Comparison of ENCODE assay signal across 9 cellular contexts in the genomic region with DNA sequence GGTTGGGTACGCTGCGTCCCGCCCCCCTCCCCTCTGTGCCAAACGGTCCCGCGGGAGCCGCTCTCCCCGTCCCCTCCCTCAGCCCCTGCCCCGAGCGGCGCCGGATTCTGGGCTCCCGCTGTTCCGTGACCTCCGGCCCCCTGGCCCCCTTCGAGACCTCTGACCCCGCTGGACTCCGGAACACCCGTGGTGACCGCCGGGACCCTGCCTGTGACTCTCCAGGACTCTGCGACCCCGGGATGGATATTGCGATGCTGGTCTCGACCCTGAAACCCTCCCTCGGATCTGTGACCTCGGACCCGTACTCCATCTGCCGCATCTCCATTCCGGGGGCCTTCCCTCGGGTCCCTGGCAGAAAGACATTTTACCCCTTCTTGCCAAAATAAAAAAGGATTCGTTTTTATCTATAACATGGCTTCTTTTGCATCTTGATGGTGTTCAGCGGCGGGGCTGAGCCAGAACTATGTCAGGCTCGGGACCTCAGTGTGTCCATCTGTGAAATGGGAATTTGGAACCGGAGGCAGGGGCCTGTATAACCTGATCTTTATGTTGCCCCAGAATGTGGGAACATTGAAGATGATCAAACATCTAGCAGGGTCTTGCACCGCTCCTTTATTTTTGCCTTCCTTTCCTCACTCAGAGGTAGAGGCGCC. TPM values are rescaled to one million over a fixed set of nuclear protein-coding genes. Genes with fewer than 3 reads are reported as not detected.
DNase-seq lines count a peak whose midpoint lies in the region; TF ChIP-seq lines count a peak whose summit lies in the region.
"Had no signal": no experiment of that assay in that cellular context is flagged by ENCODE, and none has a peak within 500 bp of the region (broad histone marks: within the 10 kb centered on the region; RNA-seq: fewer than 3 reads in every experiment).

No MANE protein-coding gene starts in this region.

- H3K27me3 Mint-ChIP-seq in CD14-positive monocyte (ENCODE audit: low read depth in 3 of 3) (peaks cover 39 to 51% (median 50%) of the 10 kb centered on the region in 3 donors), neural crest cell (ENCODE audit: low read depth) (peaks cover 47% of the 10 kb centered on the region)

- H3K36me3 ChIP-seq in ectodermal cell (ENCODE audit: control insufficient read depth, insufficient read depth, low read length), result no peaks in the 10 kb centered on the region

- H3K4me3 ChIP-seq in NB4 (ENCODE audit: low read depth, low read length) (peak overlapping the region; percentile 34), ectodermal cell (ENCODE audit: insufficient read depth, low read depth, low read length) (peak overlapping the region; percentile 8)

- H3K9me3 Mint-ChIP-seq in CD14-positive monocyte, result peaks cover 0 to 11% (median 8%) of the 10 kb centered on the region in 7 donors
- no peaks in the 10 kb centered on the region for H3K9me3 Mint-ChIP-seq in neural crest cell

- no peak overlapping the region for H3K27ac ChIP-seq in ectodermal cell (ENCODE audit: insufficient read depth, low read depth, low read length, poor library complexity, severe bottlenecking)

- TF ChIP-seq POLR2A in NB4 (IDR thresholded peaks at IDR 0.05; ENCODE audit: extremely low read depth, insufficient read length), result no peak

- H3K36me3 Mint-ChIP-seq in CD14-positive monocyte, result peaks cover 4 to 8% of the 10 kb centered on the region in 2 donors
- peaks cover 2% of the 10 kb centered on the region for H3K36me3 Mint-ChIP-seq in neural crest cell (ENCODE audit: low read depth)

- H3K4me3 Mint-ChIP-seq in CD14-positive monocyte (peak overlapping the region; percentile 84 to 93), neural crest cell (peak overlapping the region; percentile 88)

- peaks cover 49% of the 10 kb centered on the region for H3K27me3 ChIP-seq in ectodermal cell (ENCODE audit: control insufficient read depth, insufficient read depth, low read length, poor library complexity, severe bottlenecking)

- 3 to 4% methylated on average over 38 of the region's 38 CpGs for WGBS in ectodermal cell, 2 experiments

- DNase-seq in CD14-positive monocyte (ENCODE audit: low spot score) (no peak), NB4 (ENCODE audit: low read depth) (no peak), neural crest cell (ENCODE audit: low read depth, low spot score) (no peak), NCI-H2081 treated with DMSO at 0.1 percent for 48 hours (lab: John Stamatoyannopoulos, UW) (no peak), OCI-M1 (lab: John Stamatoyannopoulos, UW) (no peak), HUDEP-2 (lab: John Stamatoyannopoulos, UW; ENCODE audit: unreplicated experiment in 76 of 76) (no peak), NCI-H2196 (lab: John Stamatoyannopoulos, UW; ENCODE audit: unreplicated experiment) (no peak)

- peak overlapping the region in 4 of 7 donors; percentile 42 to 66 (median 49) for H3K27ac Mint-ChIP-seq in CD14-positive monocyte
- H3K27ac Mint-ChIP-seq in neural crest cell (ENCODE audit: unreplicated experiment), result no peak overlapping the region

- intact Hi-C loops in CD14-positive monocyte (cut with micrococcal nuclease), result loop anchor here (1.0 to 10.0 kb wide), 4 partner anchors 72 to 217 kb away; a partner anchor contains a TSS

- H3K9me3 ChIP-seq in ectodermal cell (ENCODE audit: control insufficient read depth, low read length), result no peaks in the 10 kb centered on the region

- peak; percentile 80 for TF ChIP-seq CTCF in CD14-positive monocyte (IDR thresholded peaks at IDR 0.05)
- no peak for TF ChIP-seq CTCF in NB4 (IDR thresholded peaks at IDR 0.05; ENCODE audit: low read depth, low read length)
- TF ChIP-seq CTCF in neural crest cell (conservative IDR thresholded peaks at IDR 0.05), result no peak

- peaks cover 5% of the 10 kb centered on the region for H3K4me1 ChIP-seq in ectodermal cell (ENCODE audit: control insufficient read depth, insufficient read depth, low read length)

- peaks cover 27% of the 10 kb centered on the region for H3K4me1 Mint-ChIP-seq in CD14-positive monocyte
- H3K4me1 Mint-ChIP-seq in neural crest cell, result peaks cover 36% of the 10 kb centered on the region

RNA-seq across cellular contexts. Expression of a gene that starts 0.7 kb away (rescaled TPM):
- under 1 TPM; 0.15 to 0.27 TPM for polyA plus RNA-seq in CD14-positive monocyte
- 23.8 TPM for polyA plus RNA-seq in ectodermal cell (2013, experiment 1 of 4)
- polyA plus RNA-seq in ectodermal cell (2013, experiment 2 of 4), result 31.1 TPM
- polyA plus RNA-seq in ectodermal cell (2013, experiment 3 of 4), result 24.7 TPM
- polyA plus RNA-seq in ectodermal cell (2013, experiment 4 of 4), result 29.1 TPM
- 38.0 and 39.2 TPM in 2 replicates for total RNA-seq in neural crest cell

RNA-seq across cellular contexts. Expression of a gene that starts 11.7 kb away (rescaled TPM):
- not detected for polyA plus RNA-seq in CD14-positive monocyte
- polyA plus RNA-seq in ectodermal cell (2013, experiment 1 of 4), result 1.2 TPM
- 0.59 TPM for polyA plus RNA-seq in ectodermal cell (2013, experiment 2 of 4)
- polyA plus RNA-seq in ectodermal cell (2013, experiment 3 of 4), result 0.80 TPM
- polyA plus RNA-seq in ectodermal cell (2013, experiment 4 of 4), result 1.4 TPM
- 18.4 and 19.4 TPM in 2 replicates for total RNA-seq in neural crest cell

RNA-seq across cellular contexts. Expression of a gene that starts 22.4 kb away (rescaled TPM):
- polyA plus RNA-seq in CD14-positive monocyte, result 10 to 100 TPM; 15.3 to 15.5 TPM
- polyA plus RNA-seq in ectodermal cell (2013, experiment 1 of 4), result 130 TPM
- 116 TPM for polyA plus RNA-seq in ectodermal cell (2013, experiment 2 of 4)
- 107 TPM for polyA plus RNA-seq in ectodermal cell (2013, experiment 3 of 4)
- polyA plus RNA-seq in ectodermal cell (2013, experiment 4 of 4), result 113 TPM
- 166 and 173 TPM in 2 replicates for total RNA-seq in neural crest cell

RNA-seq across cellular contexts. Expression of a gene that starts 22.8 kb away (rescaled TPM):
- polyA plus RNA-seq in CD14-positive monocyte, result under 1 TPM; 0.35 to 0.38 TPM
- 2.6 TPM for polyA plus RNA-seq in ectodermal cell (2013, experiment 1 of 4)
- 2.8 TPM for polyA plus RNA-seq in ectodermal cell (2013, experiment 2 of 4)
- 3.0 TPM for polyA plus RNA-seq in ectodermal cell (2013, experiment 3 of 4)
- polyA plus RNA-seq in ectodermal cell (2013, experiment 4 of 4), result 2.5 TPM
- total RNA-seq in neural crest cell, result 2.2 and 2.8 TPM in 2 replicates
- total RNA-seq: bronchial epithelial cell had no signal

RNA-seq across cellular contexts. Expression of a gene that starts 55.7 kb away (rescaled TPM):
- under 1 TPM; 0.62 to 0.87 TPM for polyA plus RNA-seq in CD14-positive monocyte
- 73.7 TPM for polyA plus RNA-seq in ectodermal cell (2013, experiment 1 of 4)
- polyA plus RNA-seq in ectodermal cell (2013, experiment 2 of 4), result 80.8 TPM
- 61.1 TPM for polyA plus RNA-seq in ectodermal cell (2013, experiment 3 of 4)
- 66.8 TPM for polyA plus RNA-seq in ectodermal cell (2013, experiment 4 of 4)
- total RNA-seq in neural crest cell, result 91.6 and 93.4 TPM in 2 replicates
